19 cellular contexts compared by ENCODE assay signal in the genomic region with DNA sequence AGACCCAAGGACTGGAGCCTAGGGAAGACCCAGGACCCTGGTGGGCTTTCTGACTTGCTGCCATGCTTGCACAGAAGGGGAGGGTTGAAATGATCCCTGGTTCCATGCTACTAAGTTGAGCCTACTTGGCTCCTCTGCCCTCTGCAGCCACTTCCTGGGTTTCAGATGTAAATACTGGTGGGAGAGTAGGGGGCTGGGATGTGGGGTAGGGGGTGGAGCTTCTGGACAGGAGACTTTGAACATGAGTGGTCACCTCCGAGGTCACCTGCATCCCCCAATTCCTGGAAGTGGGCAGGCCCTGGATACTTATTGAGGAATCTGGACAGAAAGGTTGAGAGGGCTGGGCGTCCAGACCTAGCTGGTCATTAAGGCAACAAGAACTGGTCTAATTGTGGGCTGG. TPM values are rescaled to one million over a fixed set of nuclear protein-coding genes. Genes with fewer than 3 reads are reported as not detected.
DNase-seq lines count a peak whose midpoint lies in the region; ATAC-seq and TF ChIP-seq lines count a peak whose summit lies in the region.
"Had no signal": no experiment of that assay in that cellular context is flagged by ENCODE, and none has a peak within 500 bp of the region (broad histone marks: within the 10 kb centered on the region; RNA-seq: fewer than 3 reads in every experiment).

No MANE protein-coding gene starts in this region.

- no peak overlapping the region for H3K23ac ChIP-seq in mesendoderm (ENCODE audit: low read length)

- POLR2A ChIA-PET in activated B cell treated with CpG ODN at 0.5 μM for 24 hours (lab: Charles Lee): no interaction called here

- H3K18ac ChIP-seq in mesendoderm (ENCODE audit: low read length): no peak overlapping the region

- ATAC-seq in Right ventricle myocardium superior (ENCODE audit: poor library complexity) (no peak), activated B cell treated with CpG ODN at 0.5 μM for 24 hours (ENCODE audit: low read depth) (no peak), aorta (ENCODE audit: low FRiP score) (no peak)
- ATAC-seq: esophagus mucosa, heart left ventricle, right cardiac atrium had no signal

- H3K27me3 Mint-ChIP-seq in activated B cell treated with CpG ODN at 0.5 μM for 24 hours: peaks cover 6% of the 10 kb centered on the region

- H3K4me2 ChIP-seq in mesendoderm (ENCODE audit: low read length): no peak overlapping the region

- H2AK5ac ChIP-seq in mesendoderm (ENCODE audit: low read length): no peak overlapping the region

- H3K9me3 ChIP-seq in aorta (ENCODE audit: control insufficient read depth, low read length): no peaks in the 10 kb centered on the region
- H3K9me3 ChIP-seq: ascending aorta, heart left ventricle, transverse colon had no signal

- peaks cover 5% of the 10 kb centered on the region for H3K36me3 Mint-ChIP-seq in activated B cell treated with CpG ODN at 0.5 μM for 24 hours (ENCODE audit: low read depth)

- H3K4me1 Mint-ChIP-seq in activated B cell treated with CpG ODN at 0.5 μM for 24 hours: peaks cover 24% of the 10 kb centered on the region

- peak overlapping the region; percentile 59 for H3K4ac ChIP-seq in mesendoderm (ENCODE audit: low read depth, low read length)

- H2BK5ac ChIP-seq in mesendoderm (ENCODE audit: low read length): no peak overlapping the region

- CTCF ChIA-PET in activated B cell treated with CpG ODN at 0.5 μM for 24 hours (lab: Charles Lee): no interaction called here

- no peak overlapping the region for H3K9ac ChIP-seq in mesendoderm (ENCODE audit: low read length)

- H3K36me3 ChIP-seq in mesendoderm (ENCODE audit: control insufficient read depth, insufficient read depth, low read length) (no peaks in the 10 kb centered on the region), aorta (ENCODE audit: control insufficient read depth in 1 of 2, insufficient read depth in 2 of 2, low read length in 1 of 2) (no peaks in the 10 kb centered on the region)
- H3K36me3 ChIP-seq: ascending aorta, heart left ventricle, transverse colon had no signal

- H2BK120ac ChIP-seq in mesendoderm (ENCODE audit: low read depth, low read length): no peak overlapping the region

- WGBS in mesendoderm (ENCODE audit: extremely low coverage, insufficient coverage, low lambda C conversion rate): no CpG with 5 or more reads among the region's 2 CpGs
- 46 to 96% methylated on average over 2 of the region's 2 CpGs for WGBS in aorta, 2 donors

- H3K4me3 Mint-ChIP-seq in activated B cell treated with CpG ODN at 0.5 μM for 24 hours: peak overlapping the region; percentile 57

- H3K27ac ChIP-seq in mesendoderm (ENCODE audit: low read depth, low read length) (no peak overlapping the region), aorta (ENCODE audit: low read depth in 1 of 2, low read length in 2 of 2) (no peak overlapping the region)

- no peak overlapping the region for H3K27ac Mint-ChIP-seq in activated B cell treated with CpG ODN at 0.5 μM for 24 hours

- H3K56ac ChIP-seq in mesendoderm (ENCODE audit: low read length): no peak overlapping the region

- no peak overlapping the region for H2BK15ac ChIP-seq in mesendoderm (replicated peaks; ENCODE audit: low read depth)

- no peak overlapping the region for H3K4me3 ChIP-seq in mesendoderm (ENCODE audit: low read length)
- H3K4me3 ChIP-seq in aorta (ENCODE audit: low read length in 2 of 2): no peak overlapping the region

- H3K27me3 ChIP-seq in mesendoderm (ENCODE audit: insufficient read depth, low read length, poor library complexity) (no peaks in the 10 kb centered on the region), aorta (ENCODE audit: control insufficient read depth in 1 of 2, insufficient read depth in 2 of 2, low read length in 1 of 2) (no peaks in the 10 kb centered on the region)
- H3K27me3 ChIP-seq: ascending aorta, heart left ventricle, transverse colon had no signal

- intact Hi-C loops in Right ventricle myocardium superior (cut with DNase I): loop anchor here (5.0 kb wide), 3 partner anchors 94 to 764 kb away; no protein-coding TSS in a partner anchor
- intact Hi-C loops in cardiac septum (cut with DNase I): loop anchor here (2.0 to 10.0 kb wide), 7 partner anchors 41 to 1019 kb away; no protein-coding TSS in a partner anchor
- intact Hi-C loops in activated B cell treated with CpG ODN at 0.5 μM for 24 hours (cut with micrococcal nuclease): loop anchor here (2.0 to 5.0 kb wide), 6 partner anchors 33 to 1019 kb away; partner anchors contain the start of gene PPIF
- intact Hi-C loops in aorta (cut with DNase I): loop anchor here (5.0 to 10.0 kb wide), 4 partner anchors 94 to 854 kb away; no protein-coding TSS in a partner anchor

- DNase-seq in Right ventricle myocardium superior (peak; percentile 5), cardiac septum (ENCODE audit: low spot score) (no peak), activated B cell treated with CpG ODN at 0.5 μM for 24 hours (no peak), mesendoderm (no peak), aorta (peak; percentile 37 to 54), A172 (ENCODE audit: low spot score) (no peak), amniotic stem cell (lab: John Stamatoyannopoulos, UW) (no peak), nucleus accumbens (lab: John Stamatoyannopoulos, UW) (no peak)
- DNase-seq: activated CD4-positive, CD25-positive, alpha-beta regulatory T cell; activated T-cell treated with anti-CD3 and anti-CD28 coated beads for 4 hours; AML-193; DMS79; stimulated activated CD8-positive, alpha-beta memory T cell treated with anti-CD3 and anti-CD28 coated beads, Interleukin-4, amount 100 ng/mL, for 48 hours; transverse colon had no signal

- no peaks in the 10 kb centered on the region for H3K79me1 ChIP-seq in mesendoderm (ENCODE audit: low read length)

- H3K4me1 ChIP-seq in mesendoderm (ENCODE audit: control insufficient read depth, low read depth, low read length): peaks cover 4% of the 10 kb centered on the region
- no peaks in the 10 kb centered on the region for H3K4me1 ChIP-seq in aorta (ENCODE audit: control insufficient read depth in 1 of 2, insufficient read depth in 2 of 2, low read length in 2 of 2)

- no peak for TF ChIP-seq CTCF in activated B cell treated with CpG ODN at 0.5 μM for 24 hours (IDR thresholded peaks at IDR 0.05)

- no peak overlapping the region for H4K5ac ChIP-seq in mesendoderm (ENCODE audit: low read length)

- no peak overlapping the region for H4K8ac ChIP-seq in mesendoderm (ENCODE audit: low read depth, low read length)

- H3K79me2 ChIP-seq in mesendoderm (ENCODE audit: control insufficient read depth, insufficient read depth, low read length): peaks cover 16% of the 10 kb centered on the region

- no peaks in the 10 kb centered on the region for H3K9me3 Mint-ChIP-seq in activated B cell treated with CpG ODN at 0.5 μM for 24 hours
- H3K9me3 Mint-ChIP-seq: dendritic cell treated with granulocyte-macrophage colony-stimulating factor and Interleukin-4, amounts not matched to agents 40 ng/mL and 50 ng/mL, for 4 days had no signal

RNA-seq across cellular contexts. Expression of gene ZMIZ1, which starts 2.9 kb away (rescaled TPM):
- 44.8 TPM for total RNA-seq in Right ventricle myocardium superior
- total RNA-seq in cardiac septum: 40.7 TPM
- total RNA-seq in activated B cell treated with CpG ODN at 0.5 μM for 24 hours: 88.2 and 93.9 TPM in 2 replicates
- 23.7 TPM for polyA plus RNA-seq in mesendoderm (2013, experiment 1 of 2)
- 23.1 TPM for polyA plus RNA-seq in mesendoderm (2013, experiment 2 of 2)
- total RNA-seq in aorta: 10 to 100 TPM; 48.5 to 84.1 TPM
- polyA plus RNA-seq in aorta: 1 to 10 TPM; 7.8 to 8.0 TPM
- 15.4 and 16.6 TPM in 2 replicates for total RNA-seq in A172 (2014; rRNA removed; shearing (Covaris generic))

Comparison
In these comparisons a context has a peak if more than half of its experiments do, and no peak if none do; other contexts are left out.
1. DNase-seq: peak in Right ventricle myocardium superior (single experiment) and aorta (2 of 2); none in cardiac septum (single experiment), activated B cell treated with CpG ODN at 0.5 μM for 24 hours (single experiment), mesendoderm (single experiment), A172 (single experiment), amniotic stem cell (single experiment) and nucleus accumbens (0 of 56).